1 cellular context compared by ENCODE assay signal in the genomic region with DNA sequence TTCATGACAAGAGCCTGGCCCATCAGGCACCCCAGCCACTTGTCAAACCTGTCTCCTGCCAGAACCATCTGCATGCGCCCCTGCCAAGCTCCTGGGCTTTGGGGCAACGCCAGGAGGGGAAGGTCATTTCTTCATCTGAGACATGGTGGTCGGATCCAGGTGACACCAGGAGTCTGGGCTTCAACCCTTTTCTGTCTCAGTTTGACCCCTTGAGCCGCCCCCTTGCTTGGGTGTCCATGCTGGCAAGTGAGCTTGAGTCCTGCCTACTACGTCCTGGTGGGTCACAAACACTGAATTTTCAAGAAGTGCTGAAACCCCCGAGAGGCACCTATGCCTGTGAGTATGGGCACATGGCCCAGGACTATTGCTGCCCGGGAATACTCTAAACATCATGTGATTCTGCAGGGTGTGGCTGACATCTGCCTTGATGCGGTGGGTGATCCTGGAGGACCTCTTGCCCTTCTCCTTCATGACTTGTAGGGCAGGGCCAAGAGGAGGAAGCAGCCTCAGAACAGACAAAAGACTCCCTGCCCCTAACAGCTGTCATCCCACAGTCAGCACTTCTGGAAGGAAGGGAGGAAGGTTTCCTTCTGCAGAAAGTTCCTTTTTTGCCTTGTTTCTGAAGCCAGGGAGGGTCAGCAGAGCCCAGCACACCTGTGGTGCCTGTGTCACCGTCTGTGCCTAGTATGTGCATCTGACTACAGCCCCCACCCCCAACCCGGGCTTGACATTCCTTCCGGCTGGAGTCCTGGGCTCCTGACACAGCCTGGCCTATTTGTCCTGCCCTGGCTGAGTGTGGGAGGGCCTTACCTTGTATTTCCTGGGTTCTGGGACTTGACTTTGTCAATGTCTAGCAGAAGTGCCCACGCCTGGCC.
TF ChIP-seq lines count a peak whose summit lies in the region.

No MANE protein-coding gene starts in this region.

TF ChIP-seq in H1, 55 proteins besides CTCF, POLR2A, EP300 and RAD21 (continued from another document):
- TF ChIP-seq GABPA (IDR thresholded peaks at IDR 0.05; ENCODE audit: borderline replicate concordance, insufficient read depth, low read length), result no peak
- TF ChIP-seq NRF1 (IDR thresholded peaks at IDR 0.05; ENCODE audit: low read depth, low read length), result no peak
- no peak for TF ChIP-seq FOSL1 (IDR thresholded peaks at IDR 0.05; ENCODE audit: insufficient read depth, low read depth, low read length)
- no peak for TF ChIP-seq CHD2 (IDR thresholded peaks at IDR 0.05; ENCODE audit: low read length)
- TF ChIP-seq EGR1 (IDR thresholded peaks at IDR 0.05; ENCODE audit: borderline replicate concordance, low read depth, low read length), result no peak
- TF ChIP-seq SIRT6 (IDR thresholded peaks at IDR 0.05; ENCODE audit: low read length), result no peak
- no peak for TF ChIP-seq CTBP2 (IDR thresholded peaks at IDR 0.05; ENCODE audit: borderline replicate concordance, insufficient read depth, insufficient read length, low read length)
- TF ChIP-seq TBP (IDR thresholded peaks at IDR 0.05; ENCODE audit: low read depth, low read length), result no peak
